Comparison of ENCODE assay signal across 8 cellular contexts in genomic region chr1:23772049-23772853, GRCh38. TPM values are rescaled to one million over a fixed set of nuclear protein-coding genes. Genes with fewer than 3 reads are reported as not detected.
DNase-seq lines count a peak whose midpoint lies in the region; ATAC-seq and TF ChIP-seq lines count a peak whose summit lies in the region.

No MANE protein-coding gene starts in this region.

- TF ChIP-seq CTCF in left lung (IDR thresholded peaks at IDR 0.05): peak; percentile 82 to 91

- H3K4me3 ChIP-seq in left lung: no peak overlapping the region

- H3K9me3 Mint-ChIP-seq in central memory CD8-positive, alpha-beta T cell: no peaks in the 10 kb centered on the region

- no peak overlapping the region for H3K27ac ChIP-seq in left lung

- no peaks in the 10 kb centered on the region for H3K36me3 ChIP-seq in left lung

- no peaks in the 10 kb centered on the region for H3K27me3 Mint-ChIP-seq in central memory CD8-positive, alpha-beta T cell

- no peaks in the 10 kb centered on the region for H3K27me3 ChIP-seq in left lung

- peaks cover 0 to 11% of the 10 kb centered on the region in 2 donors for H3K4me1 ChIP-seq in left lung

- H3K4me1 Mint-ChIP-seq in central memory CD8-positive, alpha-beta T cell: no peaks in the 10 kb centered on the region

- peaks cover 5% of the 10 kb centered on the region for H3K36me3 Mint-ChIP-seq in central memory CD8-positive, alpha-beta T cell (ENCODE audit: insufficient read depth)

- peak; percentile 48 for DNase-seq in COLO829 (ENCODE audit: low spot score)
- DNase-seq in NCI-H446 (lab: John Stamatoyannopoulos, UW): peak; percentile 85 to 91
- DNase-seq in activated CD4-positive, CD25-positive, alpha-beta regulatory T cell treated with anti-CD3 and anti-CD28 coated beads, Interleukin-2, amount 50 U/mL, for 72 hours: peak; percentile 88
- peak; percentile 72 to 84 for DNase-seq in central memory CD8-positive, alpha-beta T cell (ENCODE audit: low spot score in 2 of 2)
- peak; percentile 87 to 95 for DNase-seq in left lung
- peak; percentile 79 to 82 for DNase-seq in stimulated activated CD4-positive, alpha-beta T cell treated with anti-CD3 and anti-CD28 coated beads, Interleukin-4, amount 100 ng/mL, for 4 hours

- ATAC-seq in HG02885 (IDR thresholded peaks at IDR 0.05; ENCODE audit: poor library complexity, unreplicated experiment) (peak; percentile 59), left lung (peak; percentile 97), HG03469 (IDR thresholded peaks at IDR 0.05; ENCODE audit: unreplicated experiment) (no peak)
- peak; percentile 82 for ATAC-seq in central memory CD8-positive, alpha-beta T cell (replicated peaks; ENCODE audit: extremely low read depth, poor library complexity, severe bottlenecking)

- intact Hi-C loops in left lung (cut with DNase I): no loop called here

- no peak overlapping the region for H3K4me3 Mint-ChIP-seq in central memory CD8-positive, alpha-beta T cell

- no peak overlapping the region for H3K27ac Mint-ChIP-seq in central memory CD8-positive, alpha-beta T cell (ENCODE audit: low read depth)

- no peaks in the 10 kb centered on the region for H3K9me3 ChIP-seq in left lung

RNA-seq across cellular contexts. Expression of gene PITHD1, which starts 6.0 kb away (rescaled TPM):
- total RNA-seq in left lung: 10 to 100 TPM; 50.3 to 63.8 TPM

RNA-seq across cellular contexts. Expression of gene LYPLA2, which starts 18.7 kb away (rescaled TPM):
- total RNA-seq in left lung: 10 to 100 TPM; 64.2 to 65.8 TPM

RNA-seq across cellular contexts. Expression of gene GALE, which starts 28.3 kb away (rescaled TPM):
- 10 to 100 TPM; 57.5 to 68.0 TPM for total RNA-seq in left lung

RNA-seq across cellular contexts. Expression of gene ELOA, which starts 29.0 kb away (rescaled TPM):
- total RNA-seq in left lung: 10 to 100 TPM; 48.6 to 50.3 TPM

RNA-seq across cellular contexts. Expression of gene HMGCL, which starts 53.0 kb away (rescaled TPM):
- total RNA-seq in left lung: 10 to 100 TPM; 34.1 to 51.3 TPM
